16 cellular contexts compared by ENCODE assay signal in the genomic region with DNA sequence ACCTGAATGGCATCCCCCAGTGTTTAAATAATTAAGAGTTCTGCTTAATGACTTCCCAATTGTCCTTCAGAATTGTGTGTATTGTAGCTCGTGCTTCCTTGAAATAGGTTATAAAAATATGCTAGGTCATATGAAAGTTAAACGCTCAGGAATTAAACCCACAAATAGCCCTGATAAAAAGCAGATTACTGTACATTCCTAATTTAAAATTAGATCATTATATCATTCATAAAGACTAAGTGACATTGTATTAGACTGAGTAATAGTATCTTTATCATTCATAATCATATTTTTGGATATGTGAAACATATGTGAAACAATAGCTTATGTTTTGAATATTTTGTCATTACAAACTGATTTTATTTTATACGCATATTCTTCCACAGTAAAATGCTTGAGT.
"Had no signal": no experiment of that assay in that cellular context is flagged by ENCODE, and none has a peak within 500 bp of the region (broad histone marks: within the 10 kb centered on the region; RNA-seq: fewer than 3 reads in every experiment).

No MANE protein-coding gene starts in this region.

- H3K4me3 ChIP-seq: coronary artery, dorsolateral prefrontal cortex, esophagus muscularis mucosa, gastroesophageal sphincter, heart right ventricle, left lung, lower lobe of right lung, mucosa of descending colon had no signal

- H3K4me1 ChIP-seq: foreskin keratinocyte, gastroesophageal sphincter, left lung, lower lobe of right lung had no signal

- ATAC-seq: foreskin keratinocyte, gastroesophageal sphincter, left lung, lower lobe of right lung, mucosa of descending colon had no signal

- H3K27ac ChIP-seq: coronary artery, dorsolateral prefrontal cortex, esophagus muscularis mucosa, foreskin keratinocyte, gastroesophageal sphincter, left lung, lower lobe of right lung had no signal

- DNase-seq: dermis blood vessel endothelial cell; dorsolateral prefrontal cortex; effector CD4-positive, alpha-beta T cell; effector memory CD4-positive, alpha-beta T cell; foreskin keratinocyte; heart right ventricle; hippocampal formation; left cardiac atrium; left lung; lower lobe of right lung; mesenchymal stem cell; mucosa of descending colon; naive B cell had no signal

- H3K27me3 ChIP-seq: esophagus muscularis mucosa, foreskin keratinocyte, gastroesophageal sphincter, heart right ventricle, left lung had no signal

- H3K36me3 ChIP-seq: esophagus muscularis mucosa, gastroesophageal sphincter, heart right ventricle, left lung, lower lobe of right lung had no signal

- H3K9me3 ChIP-seq: esophagus muscularis mucosa, gastroesophageal sphincter, heart right ventricle, left lung, lower lobe of right lung, mucosa of descending colon had no signal
